Comparison of ENCODE assay signal across 8 cellular contexts in the genomic region with DNA sequence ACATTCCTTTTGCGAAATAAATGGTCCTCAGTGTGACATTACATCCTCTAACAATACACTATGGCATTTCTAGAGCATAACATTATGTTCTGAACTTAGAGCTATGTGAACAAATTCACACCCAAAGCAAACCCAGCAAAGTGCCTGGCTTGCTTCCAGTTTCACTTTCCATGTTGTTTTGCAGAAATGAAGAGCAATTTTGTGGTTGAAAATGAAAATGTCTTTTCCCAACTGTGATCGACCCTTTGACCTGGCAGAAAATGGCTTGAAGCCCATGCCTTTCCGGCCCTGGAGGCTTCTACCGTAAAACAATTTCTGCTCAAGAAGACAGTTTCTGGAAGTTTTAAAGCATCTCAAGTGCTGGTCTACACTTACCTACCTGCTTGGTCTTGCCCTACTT.
DNase-seq lines count a peak whose midpoint lies in the region; ATAC-seq and TF ChIP-seq lines count a peak whose summit lies in the region.

No MANE protein-coding gene starts in this region.

- H3K4ac ChIP-seq in neuronal stem cell (ENCODE audit: low read length) = no peak overlapping the region

- intact Hi-C loops in lower leg skin (cut with DNase I; ENCODE audit: low total_unique reads) = no loop called here

- H3K9ac ChIP-seq in neuronal stem cell (ENCODE audit: low read depth, low read length, poor library complexity) = no peak overlapping the region

- H4K8ac ChIP-seq in neuronal stem cell (ENCODE audit: low read depth, low read length) = no peak overlapping the region

- H4K91ac ChIP-seq in neuronal stem cell (ENCODE audit: low read depth, low read length, poor library complexity) = no peak overlapping the region

- H3K4me1 ChIP-seq in neuronal stem cell (ENCODE audit: control insufficient read depth in 2 of 2, insufficient read depth in 1 of 2, low read depth in 1 of 2, low read length in 2 of 2) = peaks cover 7 to 9% of the 10 kb centered on the region in 2 donors

- no CpG with 5 or more reads among the region's 4 CpGs for WGBS in neuronal stem cell (ENCODE audit: extremely low coverage in 2 of 2, insufficient read length in 2 of 2, insufficient replicate concordance in 1 of 2), 2 donors
- WGBS in lower leg skin, 2 donors = 37 to 39% methylated on average over 4 of the region's 4 CpGs

- H3K14ac ChIP-seq in neuronal stem cell (ENCODE audit: low read length) = no peak overlapping the region

- peak overlapping the region; percentile 27 for H2AFZ ChIP-seq in neuronal stem cell (ENCODE audit: low read length)

- DNase-seq in astrocyte of the cerebellum (ENCODE audit: low read depth) = peak; percentile 94
- no peak for DNase-seq in neuronal stem cell (ENCODE audit: low spot score)
- no peak for DNase-seq in cerebellar nuclear complex (lab: John Stamatoyannopoulos, UW)
- DNase-seq in lower leg skin (ENCODE audit: low spot score in 2 of 2) = no peak
- DNase-seq in C1 segment of cervical spinal cord (lab: John Stamatoyannopoulos, UW) = no peak
- no peak for DNase-seq in kidney tubule cell (ENCODE audit: low spot score)

- no peak overlapping the region for H3K23ac ChIP-seq in neuronal stem cell (ENCODE audit: low read depth, low read length, poor library complexity)

- no peak overlapping the region for H2AK5ac ChIP-seq in neuronal stem cell (ENCODE audit: low read depth, low read length)

- no peak overlapping the region for H2BK15ac ChIP-seq in neuronal stem cell (ENCODE audit: low read length)

- no peak overlapping the region for H3K18ac ChIP-seq in neuronal stem cell (ENCODE audit: low read length)

- peaks cover 0 to under 1% of the 10 kb centered on the region in 2 donors for H3K9me3 ChIP-seq in neuronal stem cell (replicated peaks in 1 of 2; ENCODE audit: control insufficient read depth in 2 of 2, insufficient read depth in 1 of 2, low read depth in 1 of 2, low read length in 2 of 2)

- H2BK5ac ChIP-seq in neuronal stem cell (ENCODE audit: low read length) = no peak overlapping the region

- no peaks in the 10 kb centered on the region for H3K79me1 ChIP-seq in neuronal stem cell (ENCODE audit: low read depth, low read length)

- no peaks in the 10 kb centered on the region for H3K27me3 ChIP-seq in neuronal stem cell (ENCODE audit: control insufficient read depth in 3 of 3, insufficient read depth in 3 of 3, low read depth in 1 of 3, low read length in 3 of 3)

- in situ Hi-C loops in astrocyte of the cerebellum (cut with HindIII; ENCODE audit: low sequenced_read_pairs) = no loop called here

- no peak overlapping the region for H2BK12ac ChIP-seq in neuronal stem cell (ENCODE audit: low read length)

- peak; percentile 84 for ATAC-seq in GM18867 (IDR thresholded peaks at IDR 0.05; ENCODE audit: unreplicated experiment)
- ATAC-seq in HG02973 (IDR thresholded peaks at IDR 0.05; ENCODE audit: unreplicated experiment) = peak; percentile 67

- no peak for TF ChIP-seq POLR2A in lower leg skin (IDR thresholded peaks at IDR 0.05)

- TF ChIP-seq CTCF in astrocyte of the cerebellum (IDR thresholded peaks at IDR 0.05; ENCODE audit: low read depth, low read length, missing control alignments) (no peak), lower leg skin (IDR thresholded peaks at IDR 0.05) (no peak)

- H3K4me3 ChIP-seq in astrocyte of the cerebellum (ENCODE audit: low read depth, low read length) (no peak overlapping the region), neuronal stem cell (ENCODE audit: low read length in 2 of 2) (no peak overlapping the region), lower leg skin (ENCODE audit: low read depth, poor library complexity, severe bottlenecking) (no peak overlapping the region)

- H3K27ac ChIP-seq in neuronal stem cell (replicated peaks; ENCODE audit: low read length) = no peak overlapping the region

- no peak overlapping the region for H2BK120ac ChIP-seq in neuronal stem cell (ENCODE audit: low read depth, low read length)

- H3K36me3 ChIP-seq in neuronal stem cell (replicated peaks in 1 of 2; ENCODE audit: control insufficient read depth in 2 of 2, insufficient read depth in 2 of 2, low read length in 2 of 2) = no peaks in the 10 kb centered on the region

- no peak overlapping the region for H3K4me2 ChIP-seq in neuronal stem cell (ENCODE audit: insufficient read depth, low read length, poor library complexity, severe bottlenecking)
